23 cellular contexts compared by ENCODE assay signal in genomic region chr7:5539013-5539411, GRCh38. TPM values are rescaled to one million over a fixed set of nuclear protein-coding genes. Genes with fewer than 3 reads are reported as not detected.
DNase-seq lines count a peak whose midpoint lies in the region; ATAC-seq, FAIRE-seq and TF ChIP-seq lines count a peak whose summit lies in the region.
"Had no signal": no experiment of that assay in that cellular context is flagged by ENCODE, and none has a peak within 500 bp of the region (broad histone marks: within the 10 kb centered on the region; RNA-seq: fewer than 3 reads in every experiment).

No MANE protein-coding gene starts in this region.

- H3K27me3 ChIP-seq in aorta (ENCODE audit: control insufficient read depth in 1 of 2, insufficient read depth in 2 of 2, low read length in 1 of 2) (no peaks in the 10 kb centered on the region), breast epithelium (no peaks in the 10 kb centered on the region)
- H3K27me3 ChIP-seq: foreskin keratinocyte, vagina had no signal

- peak overlapping the region; percentile 88 for H3K27ac Mint-ChIP-seq in activated T-cell treated with anti-CD3 and anti-CD28 coated beads, Interleukin-2, amount 50 U/mL, for 72 hours
- peak overlapping the region; percentile 78 for H3K27ac Mint-ChIP-seq in activated T-helper 1 cell treated with anti-CD3 and anti-CD28 coated beads, Interleukin-12 subunit alpha, Interleukin-12 subunit beta, Interleukin-2, Interleukin-4 antibody, amounts not matched to agents 30 ng/mL and 10 ng/mL and 1 ng/mL, durations not matched to agents 14 hours and 24 hours and 36 hours
- peak overlapping the region in 3 of 6 donors; percentile 77 to 98 (median 85) for H3K27ac Mint-ChIP-seq in naive B cell
- H3K27ac Mint-ChIP-seq: progenitor cell of endocrine pancreas had no signal

- DNase-seq in activated T-cell treated with anti-CD3 and anti-CD28 coated beads, Interleukin-2, amount 50 U/mL, for 72 hours: no peak
- DNase-seq in activated T-cell treated with anti-CD3 and anti-CD28 coated beads for 4 hours: no peak
- no peak for DNase-seq in activated T-helper 1 cell treated with anti-CD3 and anti-CD28 coated beads, Interleukin-12 subunit alpha, Interleukin-12 subunit beta, Interleukin-2, Interleukin-4 antibody, amounts not matched to agents 30 ng/mL and 10 ng/mL and 1 ng/mL, durations not matched to agents 14 hours and 24 hours and 36 hours (ENCODE audit: low spot score)
- DNase-seq in naive B cell: no peak
- no peak for DNase-seq in aorta
- DNase-seq in kidney tubule cell (ENCODE audit: low spot score): no peak
- DNase-seq in urothelium cell line (ENCODE audit: low spot score): no peak
- DNase-seq in breast epithelium (ENCODE audit: low spot score in 2 of 2): no peak
- DNase-seq: ACHN; CD4-positive, CD25-positive, alpha-beta regulatory T cell; dermis blood vessel endothelial cell; foreskin keratinocyte; HCEC 1CT; hippocampal formation; NCI-H1694; NCI-H748 treated with DMSO at 0.1 percent for 48 hours had no signal

- peak; percentile 10 to 30 for ATAC-seq in activated T-cell treated with anti-CD3 and anti-CD28 coated beads, Interleukin-2, amount 50 U/mL, for 72 hours (replicated peaks in 1 of 2)
- ATAC-seq in naive B cell (ENCODE audit: low read depth in 2 of 2) (peak in 1 of 2 donors; percentile 13), aorta (ENCODE audit: low FRiP score) (peak; percentile 36)
- ATAC-seq: foreskin keratinocyte, K562 had no signal

- H3K4me1 ChIP-seq in aorta (ENCODE audit: control insufficient read depth in 1 of 2, insufficient read depth in 2 of 2, low read length in 2 of 2): no peaks in the 10 kb centered on the region
- no peaks in the 10 kb centered on the region for H3K4me1 ChIP-seq in breast epithelium
- H3K4me1 ChIP-seq: foreskin keratinocyte had no signal

- peak overlapping the region; percentile 70 to 71 for H3K4me3 Mint-ChIP-seq in activated T-cell treated with anti-CD3 and anti-CD28 coated beads, Interleukin-2, amount 50 U/mL, for 72 hours
- H3K4me3 Mint-ChIP-seq in activated T-helper 1 cell treated with anti-CD3 and anti-CD28 coated beads, Interleukin-12 subunit alpha, Interleukin-12 subunit beta, Interleukin-2, Interleukin-4 antibody, amounts not matched to agents 30 ng/mL and 10 ng/mL and 1 ng/mL, durations not matched to agents 14 hours and 24 hours and 36 hours: no peak overlapping the region
- H3K4me3 Mint-ChIP-seq in naive B cell: peak overlapping the region in 6 of 8 donors; percentile 5 to 83 (median 64)

- no peak for TF ChIP-seq POLR2A in breast epithelium (IDR thresholded peaks at IDR 0.05)

- H3K27me3 Mint-ChIP-seq in activated T-cell treated with anti-CD3 and anti-CD28 coated beads, Interleukin-2, amount 50 U/mL, for 72 hours (ENCODE audit: low read depth): no peaks in the 10 kb centered on the region
- peaks cover 6% of the 10 kb centered on the region for H3K27me3 Mint-ChIP-seq in activated T-helper 1 cell treated with anti-CD3 and anti-CD28 coated beads, Interleukin-12 subunit alpha, Interleukin-12 subunit beta, Interleukin-2, Interleukin-4 antibody, amounts not matched to agents 30 ng/mL and 10 ng/mL and 1 ng/mL, durations not matched to agents 14 hours and 24 hours and 36 hours (ENCODE audit: insufficient read depth)
- no peaks in the 10 kb centered on the region for H3K27me3 Mint-ChIP-seq in naive B cell
- H3K27me3 Mint-ChIP-seq: progenitor cell of endocrine pancreas had no signal

- no peak overlapping the region for H3K27ac ChIP-seq in aorta (ENCODE audit: low read depth in 1 of 2, low read length in 2 of 2)
- H3K27ac ChIP-seq in breast epithelium: no peak overlapping the region
- H3K27ac ChIP-seq: epithelial cell of prostate, foreskin keratinocyte, PC-9, vagina had no signal

- WGBS in aorta, 2 donors: 90 to 92% methylated on average over 6 of the region's 6 CpGs

- no peak for FAIRE-seq in urothelium cell line (lab: Jason Lieb, UNC)
- FAIRE-seq: keratinocyte had no signal

- H3K4me1 Mint-ChIP-seq in activated T-cell treated with anti-CD3 and anti-CD28 coated beads, Interleukin-2, amount 50 U/mL, for 72 hours (ENCODE audit: low read depth): peaks cover 25% of the 10 kb centered on the region
- H3K4me1 Mint-ChIP-seq in activated T-helper 1 cell treated with anti-CD3 and anti-CD28 coated beads, Interleukin-12 subunit alpha, Interleukin-12 subunit beta, Interleukin-2, Interleukin-4 antibody, amounts not matched to agents 30 ng/mL and 10 ng/mL and 1 ng/mL, durations not matched to agents 14 hours and 24 hours and 36 hours (ENCODE audit: low read depth): peaks cover 7% of the 10 kb centered on the region
- H3K4me1 Mint-ChIP-seq in naive B cell: peaks cover 11 to 27% (median 23%) of the 10 kb centered on the region in 3 donors

- intact Hi-C loops in activated T-helper 1 cell treated with anti-CD3 and anti-CD28 coated beads, Interleukin-12 subunit alpha, Interleukin-12 subunit beta, Interleukin-2, Interleukin-4 antibody, amounts not matched to agents 30 ng/mL and 10 ng/mL and 1 ng/mL, durations not matched to agents 14 hours and 24 hours and 36 hours (cut with micrococcal nuclease): no loop called here
- intact Hi-C loops in aorta (cut with DNase I) (no loop called here), breast epithelium (cut with DNase I; ENCODE audit: low total_unique reads) (no loop called here)

- H3K9me3 Mint-ChIP-seq in activated T-cell treated with anti-CD3 and anti-CD28 coated beads, Interleukin-2, amount 50 U/mL, for 72 hours: no peaks in the 10 kb centered on the region
- H3K9me3 Mint-ChIP-seq in activated T-helper 1 cell treated with anti-CD3 and anti-CD28 coated beads, Interleukin-12 subunit alpha, Interleukin-12 subunit beta, Interleukin-2, Interleukin-4 antibody, amounts not matched to agents 30 ng/mL and 10 ng/mL and 1 ng/mL, durations not matched to agents 14 hours and 24 hours and 36 hours: no peaks in the 10 kb centered on the region
- H3K9me3 Mint-ChIP-seq in naive B cell: no peaks in the 10 kb centered on the region

- no peaks in the 10 kb centered on the region for H3K36me3 Mint-ChIP-seq in activated T-cell treated with anti-CD3 and anti-CD28 coated beads, Interleukin-2, amount 50 U/mL, for 72 hours (ENCODE audit: insufficient read depth in 2 of 2)
- no peaks in the 10 kb centered on the region for H3K36me3 Mint-ChIP-seq in activated T-helper 1 cell treated with anti-CD3 and anti-CD28 coated beads, Interleukin-12 subunit alpha, Interleukin-12 subunit beta, Interleukin-2, Interleukin-4 antibody, amounts not matched to agents 30 ng/mL and 10 ng/mL and 1 ng/mL, durations not matched to agents 14 hours and 24 hours and 36 hours (ENCODE audit: low read depth)
- no peaks in the 10 kb centered on the region for H3K36me3 Mint-ChIP-seq in naive B cell
- H3K36me3 Mint-ChIP-seq: CD4-positive, CD25-positive, alpha-beta regulatory T cell had no signal

- H3K4me3 ChIP-seq in aorta (ENCODE audit: low read length in 2 of 2): no peak overlapping the region
- H3K4me3 ChIP-seq in breast epithelium: no peak overlapping the region
- H3K4me3 ChIP-seq: K562, PC-9, vagina had no signal

- no peaks in the 10 kb centered on the region for H3K9me3 ChIP-seq in aorta (ENCODE audit: control insufficient read depth, low read length)
- H3K9me3 ChIP-seq in breast epithelium: no peaks in the 10 kb centered on the region
- H3K9me3 ChIP-seq: SK-N-SH, vagina had no signal

- no peak for TF ChIP-seq CTCF in breast epithelium (IDR thresholded peaks at IDR 0.05)

- H3K36me3 ChIP-seq in aorta (ENCODE audit: control insufficient read depth in 1 of 2, insufficient read depth in 2 of 2, low read length in 1 of 2) (no peaks in the 10 kb centered on the region), breast epithelium (no peaks in the 10 kb centered on the region)
- H3K36me3 ChIP-seq: vagina had no signal

RNA-seq across cellular contexts. Expression of gene ACTB, which starts 8.6 kb away (rescaled TPM):
- 1,000 to 10,000 TPM; 4,284 to 5,173 TPM for total RNA-seq in activated T-cell treated with anti-CD3 and anti-CD28 coated beads, Interleukin-2, amount 50 U/mL, for 72 hours
- total RNA-seq in activated T-helper 1 cell treated with anti-CD3 and anti-CD28 coated beads, Interleukin-12 subunit alpha, Interleukin-12 subunit beta, Interleukin-2, Interleukin-4 antibody, amounts not matched to agents 30 ng/mL and 10 ng/mL and 1 ng/mL, durations not matched to agents 14 hours and 24 hours and 36 hours: 7,557 and 7,602 TPM in 2 replicates
- polyA plus RNA-seq in naive B cell (ENCODE audit: low read depth in 6 of 6) (over 10,000 TPM; 10,628 to 16,007 (median 11,568) TPM), aorta (1,000 to 10,000 TPM; 3,959 to 4,109 TPM)
- total RNA-seq in aorta (over 10,000 TPM in 1 of 2 donors, 1,000 to 10,000 TPM in 1; 5,439 to 10,306 TPM), breast epithelium (1,000 to 10,000 TPM; 1,501 to 2,393 (median 1,834) TPM)

RNA-seq across cellular contexts. Expression of gene FBXL18, which starts 25.4 kb away (rescaled TPM):
- 10 to 100 TPM in 1 of 2 donors, 1 to 10 TPM in 1; 10.0 to 12.3 TPM for total RNA-seq in activated T-cell treated with anti-CD3 and anti-CD28 coated beads, Interleukin-2, amount 50 U/mL, for 72 hours
- total RNA-seq in activated T-helper 1 cell treated with anti-CD3 and anti-CD28 coated beads, Interleukin-12 subunit alpha, Interleukin-12 subunit beta, Interleukin-2, Interleukin-4 antibody, amounts not matched to agents 30 ng/mL and 10 ng/mL and 1 ng/mL, durations not matched to agents 14 hours and 24 hours and 36 hours: 14.7 and 14.9 TPM in 2 replicates
- polyA plus RNA-seq in naive B cell (ENCODE audit: low read depth in 6 of 6) (1 to 10 TPM in 2 of 6 donors, under 1 TPM in 3, not detected in 1; 0.32 to 1.2 (median 0.55) TPM), aorta (1 to 10 TPM in 1 of 2 donors, under 1 TPM in 1; 0.88 to 2.1 TPM)
- total RNA-seq in aorta (1 to 10 TPM; 8.4 to 9.1 TPM), breast epithelium (1 to 10 TPM; 3.7 to 4.6 (median 4.0) TPM)

RNA-seq across cellular contexts. Expression of gene FSCN1, which starts 53.6 kb away (rescaled TPM):
- 10 to 100 TPM; 25.7 to 31.3 TPM for total RNA-seq in activated T-cell treated with anti-CD3 and anti-CD28 coated beads, Interleukin-2, amount 50 U/mL, for 72 hours
- 39.1 and 39.5 TPM in 2 replicates for total RNA-seq in activated T-helper 1 cell treated with anti-CD3 and anti-CD28 coated beads, Interleukin-12 subunit alpha, Interleukin-12 subunit beta, Interleukin-2, Interleukin-4 antibody, amounts not matched to agents 30 ng/mL and 10 ng/mL and 1 ng/mL, durations not matched to agents 14 hours and 24 hours and 36 hours
- under 1 TPM in 5 of 6 donors, not detected in 1; 0.08 to 0.46 (median 0.13) TPM for polyA plus RNA-seq in naive B cell (ENCODE audit: low read depth in 6 of 6)
- 10 to 100 TPM; 35.1 to 59.4 TPM for total RNA-seq in aorta
- 10 to 100 TPM in 1 of 2 donors, 1 to 10 TPM in 1; 9.0 to 16.7 TPM for polyA plus RNA-seq in aorta
- total RNA-seq in breast epithelium: 10 to 100 TPM; 17.9 to 24.9 (median 22.9) TPM
